ENCODE assay signal across 14 cellular contexts in genomic region chr20:8082999-8083398, GRCh38. TPM values are rescaled to one million over a fixed set of nuclear protein-coding genes. Genes with fewer than 3 reads are reported as not detected.
A peak's percentile ranks its signal among the peaks of the same experiment; 100 is the strongest.
DNase-seq lines count a peak whose midpoint lies in the region; ATAC-seq and TF ChIP-seq lines count a peak whose summit lies in the region.
"Had no signal": no experiment of that assay in that cellular context is flagged by ENCODE, and none has a peak within 500 bp of the region (broad histone marks: within the 10 kb centered on the region; RNA-seq: fewer than 3 reads in every experiment).

No MANE protein-coding gene starts in this region.

- H3K9ac ChIP-seq in colonic mucosa (ENCODE audit: low read depth in 2 of 2, low read length in 2 of 2) = no peak overlapping the region

- H3K27me3 ChIP-seq in colonic mucosa = no peaks in the 10 kb centered on the region
- no peaks in the 10 kb centered on the region for H3K27me3 ChIP-seq in CD4-positive, alpha-beta T cell (ENCODE audit: control insufficient read depth, insufficient read depth, low read length)

- H3K27me3 Mint-ChIP-seq in CD4-positive, alpha-beta T cell = no peaks in the 10 kb centered on the region

- no peak overlapping the region for H3K4me3 Mint-ChIP-seq in CD4-positive, alpha-beta T cell
- H3K4me3 Mint-ChIP-seq: stimulated activated naive CD8-positive, alpha-beta T cell treated with anti-CD3 and anti-CD28 coated beads, Interleukin-15, Interleukin-2, amounts not matched to agents 100 ng/mL and 50 ng/mL, for 24 hours had no signal

- H3K4me1 ChIP-seq in colonic mucosa = no peaks in the 10 kb centered on the region

- H3K4me1 Mint-ChIP-seq in CD4-positive, alpha-beta T cell (ENCODE audit: low read depth) = no peaks in the 10 kb centered on the region

- CTCF ChIA-PET in CD4-positive, alpha-beta T cell (lab: Charles Lee) = no interaction called here

- H3K9me3 Mint-ChIP-seq in CD4-positive, alpha-beta T cell = no peaks in the 10 kb centered on the region
- H3K9me3 Mint-ChIP-seq: stimulated activated naive CD8-positive, alpha-beta T cell treated with anti-CD3 and anti-CD28 coated beads, Interleukin-15, Interleukin-2, amounts not matched to agents 100 ng/mL and 50 ng/mL, for 24 hours had no signal

- ATAC-seq in omental fat pad (ENCODE audit: low FRiP score) (peak; percentile 95), HG03095 (IDR thresholded peaks at IDR 0.05; ENCODE audit: unreplicated experiment) (no peak)
- no peak for ATAC-seq in CD4-positive, alpha-beta T cell (ENCODE audit: poor library complexity)

- POLR2A ChIA-PET in CD4-positive, alpha-beta T cell (lab: Charles Lee) = no interaction called here

- no peak for TF ChIP-seq CTCF in choroid plexus epithelial cell (conservative IDR thresholded peaks at IDR 0.05; ENCODE audit: low read depth, low read length)
- no peak for TF ChIP-seq CTCF in omental fat pad (IDR thresholded peaks at IDR 0.05)
- no peak for TF ChIP-seq CTCF in colonic mucosa (IDR thresholded peaks at IDR 0.05)
- no peak for TF ChIP-seq CTCF in CD4-positive, alpha-beta T cell (IDR thresholded peaks at IDR 0.05)

- H3K4me3 ChIP-seq in choroid plexus epithelial cell (ENCODE audit: low read depth, low read length) (no peak overlapping the region), colonic mucosa (no peak overlapping the region)
- H3K4me3 ChIP-seq: SK-N-MC had no signal

- no peaks in the 10 kb centered on the region for H3K36me3 ChIP-seq in colonic mucosa

- intact Hi-C loops in colonic mucosa (cut with DNase I) = no loop called here
- intact Hi-C loops in CD4-positive, alpha-beta T cell (cut with DNase I, micrococcal nuclease) = no loop called here

- no peak overlapping the region for H3K27ac Mint-ChIP-seq in CD4-positive, alpha-beta T cell
- H3K27ac Mint-ChIP-seq: stimulated activated naive CD8-positive, alpha-beta T cell treated with anti-CD3 and anti-CD28 coated beads, Interleukin-15, Interleukin-2, amounts not matched to agents 100 ng/mL and 50 ng/mL, for 24 hours had no signal

- no peak overlapping the region for H3K27ac ChIP-seq in colonic mucosa
- no peak overlapping the region for H3K27ac ChIP-seq in CD4-positive, alpha-beta T cell (ENCODE audit: low read depth, low read length)
- H3K27ac ChIP-seq: SK-N-MC had no signal

- H3K36me3 Mint-ChIP-seq in CD4-positive, alpha-beta T cell (ENCODE audit: low read depth) = no peaks in the 10 kb centered on the region

- H3K9me3 ChIP-seq in colonic mucosa = no peaks in the 10 kb centered on the region
- H3K9me3 ChIP-seq in CD4-positive, alpha-beta T cell (ENCODE audit: control insufficient read depth, low read length) = no peaks in the 10 kb centered on the region

- DNase-seq in DMS53 (lab: John Stamatoyannopoulos, UW) (peak; percentile 5), DMS53 treated with DMSO at 0.1 percent for 48 hours (lab: John Stamatoyannopoulos, UW; ENCODE audit: unreplicated experiment) (no peak), NCI-H187 (lab: John Stamatoyannopoulos, UW) (peak; percentile 36 to 86), choroid plexus epithelial cell (ENCODE audit: low read depth) (peak; percentile 93), omental fat pad (ENCODE audit: low spot score) (no peak), colonic mucosa (no peak)
- DNase-seq in CD4-positive, alpha-beta T cell = no peak
- DNase-seq: 8988T; activated CD4-positive, alpha-beta T cell treated with anti-CD3 and anti-CD28 coated beads for 1 hour; central memory CD4-positive, alpha-beta T cell; nucleus accumbens had no signal

RNA-seq across cellular contexts. Expression of gene PLCB1, which starts 49.1 kb away (rescaled TPM):
- total RNA-seq in omental fat pad = 10 to 100 TPM; 22.4 to 60.5 (median 36.4) TPM
- total RNA-seq in colonic mucosa = 1 to 10 TPM; 8.3 to 9.6 TPM
- 1 to 10 TPM; 3.8 to 5.6 TPM for total RNA-seq in CD4-positive, alpha-beta T cell

Comparison
In these comparisons a context has a peak if more than half of its experiments do, and no peak if none do; other contexts are left out.
1. DNase-seq: peak in DMS53 (single experiment), NCI-H187 (2 of 2) and choroid plexus epithelial cell (single experiment); none in DMS53 treated with DMSO at 0.1 percent for 48 hours (single experiment), omental fat pad (single experiment), colonic mucosa (single experiment) and CD4-positive, alpha-beta T cell (0 of 10).